In the genomic region with DNA sequence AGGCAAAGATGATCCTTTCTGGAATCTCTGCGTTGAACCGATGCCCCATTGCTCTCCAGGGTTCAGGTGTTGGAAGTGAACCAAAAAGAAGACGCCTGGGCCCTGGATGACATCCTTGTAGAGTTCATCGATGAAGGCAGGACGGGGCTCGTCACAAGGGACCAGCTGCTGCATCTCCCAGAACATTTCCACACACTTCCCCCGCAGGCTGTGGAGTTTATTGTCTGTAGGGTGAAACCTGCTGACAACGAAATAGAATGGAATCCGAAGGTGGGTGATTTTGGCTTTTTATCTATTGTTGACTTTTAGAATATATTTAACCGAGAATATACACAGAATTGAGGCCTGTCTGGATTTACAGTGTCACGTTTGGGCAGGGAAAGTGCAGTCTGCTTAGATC, we compare ENCODE assay signal across 22 cellular contexts. TPM values are rescaled to one million over a fixed set of nuclear protein-coding genes. Genes with fewer than 3 reads are reported as not detected.
"Had no signal": no experiment of that assay in that cellular context is flagged by ENCODE, and none has a peak within 500 bp of the region (broad histone marks: within the 10 kb centered on the region; RNA-seq: fewer than 3 reads in every experiment).

No MANE protein-coding gene starts in this region.

- H3K4me2 ChIP-seq: KMS-11 had no signal

- H3K27ac ChIP-seq: KMS-11, SJSA1, SK-N-MC had no signal

- H3K9ac ChIP-seq: KMS-11 had no signal

- H3K27me3 ChIP-seq: MG63 had no signal

- H3K9me3 ChIP-seq: MG63, SJSA1 had no signal

- FAIRE-seq: K562, RCC 7860 had no signal

- DNase-seq: MG63, NCI-H1092, NCI-H1436, NCI-H187, NCI-H2029, NCI-H2081 treated with DMSO at 0.1 percent for 48 hours, NCI-H345, NCI-H446 treated with DMSO at 0.1 percent for 48 hours, NCI-H510A treated with DMSO at 0.1 percent for 48 hours, NCI-H526, NCI-H748 treated with DMSO at 0.1 percent for 48 hours, Right ventricle myocardium superior, RPMI8226, SIG-M5 had no signal

- H3K36me3 ChIP-seq: MG63, SJSA1 had no signal

- H3K4me3 ChIP-seq: K562, MG63, SJSA1, SK-N-MC had no signal

- H3K4me1 ChIP-seq: SJSA1 had no signal

- ATAC-seq: K562 had no signal

RNA-seq across cellular contexts. Expression of gene SLC7A9, which starts 58.4 kb away (rescaled TPM):
- total RNA-seq: HT1080, K562, LHCN-M2, Right ventricle myocardium superior, SJSA1 had no signal
- polyA plus RNA-seq: IgD-negative memory B cell, K562 had no signal
